In genomic region chr19:14091086-14091884, GRCh38 we compare ENCODE assay signal across 9 cellular contexts. TPM values are rescaled to one million over a fixed set of nuclear protein-coding genes. Genes with fewer than 3 reads are reported as not detected.
DNase-seq lines count a peak whose midpoint lies in the region; ATAC-seq and TF ChIP-seq lines count a peak whose summit lies in the region.
"Had no signal": no experiment of that assay in that cellular context is flagged by ENCODE, and none has a peak within 500 bp of the region (broad histone marks: within the 10 kb centered on the region; RNA-seq: fewer than 3 reads in every experiment).

No MANE protein-coding gene starts in this region.

- ATAC-seq in GM19395 (IDR thresholded peaks at IDR 0.05; ENCODE audit: unreplicated experiment) (peak; percentile 46), HG03520 (IDR thresholded peaks at IDR 0.05; ENCODE audit: unreplicated experiment) (peak; percentile 46)

- H3K36me3 ChIP-seq in Caco-2 (ENCODE audit: control insufficient read depth, insufficient read depth, low read length) (no peaks in the 10 kb centered on the region), PC-9 (ENCODE audit: low read depth) (no peaks in the 10 kb centered on the region; the same call in 1 of the 2 replicates), neutrophil (peaks cover 34% of the 10 kb centered on the region), uterus (no peaks in the 10 kb centered on the region)

- peak overlapping the region; percentile 76 for H3K4me3 Mint-ChIP-seq in Caco-2 (ENCODE audit: unreplicated experiment)

- CTCF ChIA-PET in Caco-2 (lab: Charles Lee), result interaction anchor here (0.7 to 1.2 kb wide), 2 partner anchors 45 to 188 kb away, joined by 3 to 5 read pairs; partner anchors contain the start of gene ASF1B
- CTCF ChIA-PET in PC-9 (lab: Charles Lee), result no interaction called here

- H3K4me2 ChIP-seq in PC-9, result peak overlapping the region; percentile 86

- TF ChIP-seq CTCF in Caco-2 (IDR thresholded peaks at IDR 0.05; ENCODE audit: insufficient read depth in 1 of 2, low read depth in 1 of 2, low read length in 1 of 2, severe bottlenecking in 1 of 2, unreplicated experiment in 1 of 2) (peak in 1 of 2 experiments; percentile 50), PC-9 (conservative IDR thresholded peaks at IDR 0.05) (peak; percentile 45; the same call in 1 of the 2 replicates), foreskin fibroblast (IDR thresholded peaks at IDR 0.05; ENCODE audit: low read depth, low read length) (peak; percentile 21), neutrophil (IDR thresholded peaks at IDR 0.05) (no peak), uterus (IDR thresholded peaks at IDR 0.05) (peak; percentile 3 to 36 (median 24))

- peak overlapping the region; percentile 78 for H3K27ac Mint-ChIP-seq in Caco-2 (ENCODE audit: unreplicated experiment)

- H3K9me3 ChIP-seq in Caco-2 (peaks cover 7% of the 10 kb centered on the region; the same call in 1 of the 2 replicates), PC-9 (ENCODE audit: insufficient read depth, low read depth) (peaks cover 8% of the 10 kb centered on the region; the same call in 1 of the 2 replicates), neutrophil (no peaks in the 10 kb centered on the region), uterus (peaks cover 0 to 3% of the 10 kb centered on the region in 2 donors)

- no peaks in the 10 kb centered on the region for H4K20me1 ChIP-seq in PC-9 (ENCODE audit: insufficient read depth)

- H3K27me3 Mint-ChIP-seq in Caco-2 (ENCODE audit: insufficient read depth, unreplicated experiment), result no peaks in the 10 kb centered on the region

- H3K27ac ChIP-seq in PC-9, result peak overlapping the region; percentile 50
- peak overlapping the region; percentile 47 for H3K27ac ChIP-seq in neutrophil
- H3K27ac ChIP-seq in uterus, result peak overlapping the region; percentile 90 to 91

- H3K27me3 ChIP-seq in Caco-2 (replicated peaks; ENCODE audit: control insufficient read depth, insufficient read depth, low read length) (no peaks in the 10 kb centered on the region), PC-9 (ENCODE audit: insufficient read depth, low read depth) (no peaks in the 10 kb centered on the region), neutrophil (peaks cover 6% of the 10 kb centered on the region), uterus (no peaks in the 10 kb centered on the region)

- no peaks in the 10 kb centered on the region for H3K9me3 Mint-ChIP-seq in Caco-2 (ENCODE audit: unreplicated experiment)

- BruUV-seq in Caco-2 (replicated peaks; lab: Mats Ljungman, UMichigan), result TSS peak; percentile 84
- BruUV-seq in PC-9 (replicated peaks; lab: Mats Ljungman, UMichigan), result TSS peak; percentile 99

- DNase-seq in Caco-2 (peak; percentile 80 to 83), PC-9 (peak; percentile 75 to 82), foreskin fibroblast (peak; percentile 40 to 72), uterus (peak; percentile 51 to 80)
- peak; percentile 36 for DNase-seq in activated T-helper 9 cell treated with anti-CD3 and anti-CD28 coated beads, Interleukin-2, amount 50 U/mL, for 16 hours (ENCODE audit: low read depth)

- H3K9me2 ChIP-seq in PC-9 (ENCODE audit: insufficient read depth), result no peaks in the 10 kb centered on the region

- H3K4me3 ChIP-seq in Caco-2 (ENCODE audit: low read depth, low read length), result peak overlapping the region; percentile 59
- peak overlapping the region; percentile 98 for H3K4me3 ChIP-seq in PC-9
- H3K4me3 ChIP-seq in foreskin fibroblast (ENCODE audit: low read depth in 1 of 2, low read length in 2 of 2), result peak overlapping the region; percentile 59 to 70
- H3K4me3 ChIP-seq in neutrophil (ENCODE audit: low read depth in 1 of 2, low read length in 1 of 2), result peak overlapping the region; percentile 58 to 63
- H3K4me3 ChIP-seq in uterus, result peak overlapping the region; percentile 50 to 81

- intact Hi-C loops in Caco-2 (cut with micrococcal nuclease; ENCODE audit: unreplicated experiment) (no loop called here), PC-9 (cut with micrococcal nuclease; ENCODE audit: unreplicated experiment) (loop anchor here (2.0 kb wide), 1 partner anchor 26 kb away; the partner anchor contains the start of gene PRKACA), uterus (cut with DNase I; ENCODE audit: low total_unique reads) (no loop called here)

- H3K4me1 ChIP-seq in Caco-2 (no peaks in the 10 kb centered on the region), PC-9 (replicated peaks; ENCODE audit: insufficient read depth) (peaks cover 8% of the 10 kb centered on the region), neutrophil (ENCODE audit: control insufficient read depth in 1 of 2, insufficient read depth in 1 of 2, low read depth in 1 of 2, low read length in 1 of 2) (peaks cover 17 to 20% of the 10 kb centered on the region in 2 experiments), uterus (no peaks in the 10 kb centered on the region)

- peaks cover 37% of the 10 kb centered on the region for H3F3A ChIP-seq in PC-9 (ENCODE audit: insufficient read depth, low read depth)

- TF ChIP-seq POLR2A in uterus (IDR thresholded peaks at IDR 0.05), result peak; percentile 50 to 86

- POLR2A ChIA-PET in Caco-2 (lab: Charles Lee), result no interaction called here
- POLR2A ChIA-PET in PC-9 (lab: Charles Lee; ENCODE audit: unreplicated experiment), result no interaction called here

- H3K36me3 Mint-ChIP-seq in Caco-2 (ENCODE audit: insufficient read depth, unreplicated experiment), result peaks cover 38% of the 10 kb centered on the region

- H3K4me1 Mint-ChIP-seq in Caco-2 (ENCODE audit: low read depth, unreplicated experiment), result peaks cover 14% of the 10 kb centered on the region

- peaks cover 6% of the 10 kb centered on the region; the same call in 1 of the 2 replicates for H3K79me2 ChIP-seq in PC-9 (ENCODE audit: low read depth)

- peak overlapping the region; percentile 97 for H2AFZ ChIP-seq in PC-9

RNA-seq across cellular contexts. Expression of gene SAMD1, which starts 0.7 kb away (rescaled TPM):
- total RNA-seq in Caco-2 (2022), result 38.3 and 47.1 TPM in 2 replicates
- total RNA-seq in PC-9 (2021), result 50.3 and 54.7 TPM in 2 replicates
- total RNA-seq in uterus, result 10 to 100 TPM in 3 of 4 donors, 1 to 10 TPM in 1; 6.9 to 57.8 (median 24.1) TPM

RNA-seq across cellular contexts. Expression of gene C19orf67, which starts 5.7 kb away (rescaled TPM):
- total RNA-seq in Caco-2 (2022) (not detected in 2 replicates), PC-9 (2021) (not detected in 2 replicates), uterus (1 to 10 TPM in 1 of 4 donors, not detected in 3; 1.7 TPM)
- total RNA-seq: frontal cortex had no signal

RNA-seq across cellular contexts. Expression of gene MISP3, which starts 18.7 kb away (rescaled TPM):
- 5.2 TPM in 2 replicates for total RNA-seq in Caco-2 (2022)
- total RNA-seq in PC-9 (2021), result 6.7 and 10.5 TPM in 2 replicates
- 10 to 100 TPM in 1 of 4 donors, 1 to 10 TPM in 1, under 1 TPM in 1, not detected in 1; 0.55 to 23.8 (median 2.0) TPM for total RNA-seq in uterus

RNA-seq across cellular contexts. Expression of gene PRKACA, which starts 26.3 kb away (rescaled TPM):
- total RNA-seq in Caco-2 (2022) (46.4 and 51.9 TPM in 2 replicates), PC-9 (2021) (62.0 and 82.8 TPM in 2 replicates), uterus (100 to 1,000 TPM in 1 of 4 donors, 10 to 100 TPM in 2, 1 to 10 TPM in 1; 4.9 to 135 (median 74.2) TPM)

RNA-seq across cellular contexts. Expression of gene PALM3, which starts 29.4 kb away (rescaled TPM):
- 25.9 TPM in 2 replicates for total RNA-seq in Caco-2 (2022)
- total RNA-seq in PC-9 (2021), result 25.0 and 28.8 TPM in 2 replicates
- 1 to 10 TPM in 1 of 4 donors, under 1 TPM in 1, not detected in 2; 0.55 to 4.3 TPM for total RNA-seq in uterus

Comparison
In these comparisons a context has a peak if more than half of its experiments do, and no peak if none do; other contexts are left out.
1. Peak in every context shown above with its lines: DNase-seq, ATAC-seq, H3K4me3 ChIP-seq and H3K27ac ChIP-seq.